ENCODE assay signal across 14 cellular contexts in genomic region chr10:101047961-101048892, GRCh38. TPM values are rescaled to one million over a fixed set of nuclear protein-coding genes. Genes with fewer than 3 reads are reported as not detected.
A peak's percentile ranks its signal among the peaks of the same experiment; 100 is the strongest.
DNase-seq lines count a peak whose midpoint lies in the region; ATAC-seq and TF ChIP-seq lines count a peak whose summit lies in the region.
"Had no signal": no experiment of that assay in that cellular context is flagged by ENCODE, and none has a peak within 500 bp of the region (broad histone marks: within the 10 kb centered on the region; RNA-seq: fewer than 3 reads in every experiment).

No MANE protein-coding gene starts in this region.

- peaks cover 40% of the 10 kb centered on the region for H3F3A ChIP-seq in neural progenitor cell (ENCODE audit: low read depth)

- no peak overlapping the region for H3K27ac ChIP-seq in endodermal cell (ENCODE audit: low read depth, low read length)
- no peak overlapping the region for H3K27ac ChIP-seq in neural progenitor cell
- H3K27ac ChIP-seq in coronary artery = no peak overlapping the region
- H3K27ac ChIP-seq in adrenal gland = no peak overlapping the region
- H3K27ac ChIP-seq: WERI-Rb-1 had no signal

- TF ChIP-seq CTCF in GM13977 (IDR thresholded peaks at IDR 0.05; ENCODE audit: extremely low read depth, insufficient read depth, missing control alignments) = no peak
- peak; percentile 69 for TF ChIP-seq CTCF in endodermal cell (conservative IDR thresholded peaks at IDR 0.05)
- peak; percentile 37 for TF ChIP-seq CTCF in neural progenitor cell (IDR thresholded peaks at IDR 0.05)
- TF ChIP-seq CTCF in coronary artery (IDR thresholded peaks at IDR 0.05) = no peak
- no peak for TF ChIP-seq CTCF in adrenal gland (IDR thresholded peaks at IDR 0.05)

- ATAC-seq in GM18502 (IDR thresholded peaks at IDR 0.05; ENCODE audit: poor library complexity, unreplicated experiment) = no peak

- H3K9me3 ChIP-seq in endodermal cell (ENCODE audit: control insufficient read depth, low read length) (no peaks in the 10 kb centered on the region), neural progenitor cell (ENCODE audit: low read depth) (no peaks in the 10 kb centered on the region), adrenal gland (replicated peaks in 1 of 3) (no peaks in the 10 kb centered on the region)

- H3K27me3 Mint-ChIP-seq in endodermal cell (ENCODE audit: insufficient read depth) (peaks cover 91% of the 10 kb centered on the region), neural progenitor cell (ENCODE audit: insufficient read depth, low read depth) (peaks cover 62% of the 10 kb centered on the region)

- H3K4me3 Mint-ChIP-seq in endodermal cell = peak overlapping the region; percentile 35
- no peak overlapping the region for H3K4me3 Mint-ChIP-seq in neural progenitor cell
- H3K4me3 Mint-ChIP-seq: neural crest cell had no signal

- no peaks in the 10 kb centered on the region for H3K4me1 ChIP-seq in endodermal cell (ENCODE audit: control insufficient read depth, insufficient read depth, low read length)
- H3K4me1 ChIP-seq in neural progenitor cell = peaks cover 26% of the 10 kb centered on the region
- H3K4me1 ChIP-seq in adrenal gland (replicated peaks in 1 of 2) = peaks cover 0 to 13% of the 10 kb centered on the region in 2 donors

- no peaks in the 10 kb centered on the region for H3K79me2 ChIP-seq in neural progenitor cell (ENCODE audit: low read depth)

- H3K27me3 ChIP-seq in endodermal cell (ENCODE audit: control insufficient read depth, insufficient read depth, low read length, poor library complexity, severe bottlenecking) = peaks cover 83% of the 10 kb centered on the region
- H3K27me3 ChIP-seq in neural progenitor cell = peaks cover 94% of the 10 kb centered on the region
- peaks cover 44% of the 10 kb centered on the region for H3K27me3 ChIP-seq in adrenal gland

- in situ Hi-C loops in GM13977 (cut with MboI; ENCODE audit: low pct_unique_long_range_greater_than_20kb, low sequenced_read_pairs, unreplicated experiment) = no loop called here

- peak; percentile 37 for DNase-seq in GM13977 (ENCODE audit: low spot score)
- DNase-seq in NCI-H2107 treated with DMSO at 0.1 percent for 48 hours (lab: John Stamatoyannopoulos, UW; ENCODE audit: unreplicated experiment) = peak; percentile 59
- DNase-seq in endodermal cell = peak; percentile 88
- peak; percentile 57 for DNase-seq in neural progenitor cell (ENCODE audit: low spot score)
- DNase-seq in stimulated activated CD4-positive, alpha-beta T cell treated with anti-CD3 and anti-CD28 coated beads, Interleukin-1b, Interleukin-23, amount 100 ng/mL, for 48 hours = no peak
- no peak for DNase-seq in coronary artery (ENCODE audit: low spot score)
- DNase-seq in adrenal gland = no peak
- DNase-seq: CD4-positive, alpha-beta memory T cell; IMR-90; NCI-H446 treated with DMSO at 0.1 percent for 48 hours; SHP77; WERI-Rb-1 had no signal

- H3K4me2 ChIP-seq in neural progenitor cell = peak overlapping the region; percentile 40

- H3K27ac Mint-ChIP-seq in endodermal cell = no peak overlapping the region
- no peak overlapping the region for H3K27ac Mint-ChIP-seq in neural progenitor cell
- H3K27ac Mint-ChIP-seq: CD4-positive, alpha-beta memory T cell had no signal

- H3K36me3 Mint-ChIP-seq in endodermal cell (ENCODE audit: low read depth) (no peaks in the 10 kb centered on the region), neural progenitor cell (no peaks in the 10 kb centered on the region)
- H3K36me3 Mint-ChIP-seq: CD4-positive, alpha-beta memory T cell had no signal

- H3K4me1 Mint-ChIP-seq in endodermal cell (peaks cover 29% of the 10 kb centered on the region), neural progenitor cell (peaks cover 40% of the 10 kb centered on the region)

- 12% methylated on average over 33 to 62 of the region's 62 CpGs for WGBS in endodermal cell (ENCODE audit: insufficient coverage in 1 of 2, insufficient read length in 1 of 2), 2 experiments
- 20 to 31% (median 24%) methylated on average over 17 to 62 of the region's 62 CpGs for WGBS in adrenal gland, 4 donors

- H3K9me3 Mint-ChIP-seq in endodermal cell (no peaks in the 10 kb centered on the region), neural progenitor cell (no peaks in the 10 kb centered on the region)
- H3K9me3 Mint-ChIP-seq: CD4-positive, alpha-beta memory T cell; neural crest cell had no signal

- no peaks in the 10 kb centered on the region for H3K36me3 ChIP-seq in endodermal cell (ENCODE audit: control insufficient read depth, insufficient read depth, low read length)
- H3K36me3 ChIP-seq in neural progenitor cell = no peaks in the 10 kb centered on the region
- no peaks in the 10 kb centered on the region for H3K36me3 ChIP-seq in adrenal gland (replicated peaks in 1 of 2)
- H3K36me3 ChIP-seq: WERI-Rb-1 had no signal

- intact Hi-C loops in adrenal gland (cut with DNase I) = no loop called here

- H4K20me1 ChIP-seq in neural progenitor cell (ENCODE audit: low read depth) = peaks cover 65% of the 10 kb centered on the region

- H3K4me3 ChIP-seq in endodermal cell (ENCODE audit: low read length) = no peak overlapping the region
- H3K4me3 ChIP-seq in neural progenitor cell = no peak overlapping the region
- H3K4me3 ChIP-seq in coronary artery = no peak overlapping the region
- no peak overlapping the region for H3K4me3 ChIP-seq in adrenal gland

- TF ChIP-seq POLR2A in adrenal gland (IDR thresholded peaks at IDR 0.05) = no peak

- no peak overlapping the region for H2AFZ ChIP-seq in neural progenitor cell (replicated peaks)

- H3K9ac ChIP-seq in endodermal cell (ENCODE audit: extremely low read depth, low read length, poor library complexity, severe bottlenecking) (no peak overlapping the region), neural progenitor cell (no peak overlapping the region)

RNA-seq across cellular contexts. Expression of gene KAZALD1, which starts 13.6 kb away (rescaled TPM):
- total RNA-seq in endodermal cell (10 to 100 TPM in 1 of 2 donors, 1 to 10 TPM in 1; 5.2 to 10.0 TPM), neural progenitor cell (ENCODE audit: low replicate concordance) (0.77 and 1.8 TPM in 2 replicates), adrenal gland (1 to 10 TPM; 1.3 to 5.4 (median 2.1) TPM)
- 3.3 TPM for polyA plus RNA-seq in endodermal cell (2013, experiment 1 of 2)
- polyA plus RNA-seq in endodermal cell (2013, experiment 2 of 2) = 3.4 TPM
- polyA plus RNA-seq in adrenal gland = 1 to 10 TPM in 2 of 3 donors, under 1 TPM in 1; 0.55 to 3.9 (median 2.9) TPM
- total RNA-seq: CD4-positive, alpha-beta memory T cell had no signal
- polyA plus RNA-seq: CD4-positive, alpha-beta memory T cell had no signal

RNA-seq across cellular contexts. Expression of gene SFXN3, which starts 17.2 kb away (rescaled TPM):
- 1 to 10 TPM; 1.8 to 2.1 TPM for total RNA-seq in endodermal cell
- 3.2 TPM for polyA plus RNA-seq in endodermal cell (2013, experiment 1 of 2)
- polyA plus RNA-seq in endodermal cell (2013, experiment 2 of 2) = 4.1 TPM
- total RNA-seq in neural progenitor cell (ENCODE audit: low replicate concordance) = 0.09 TPM in 1 of 2 replicates, not detected in the other
- 10 to 100 TPM; 20.4 to 54.0 (median 36.3) TPM for total RNA-seq in adrenal gland
- polyA plus RNA-seq in adrenal gland = 10 to 100 TPM; 24.1 to 32.8 (median 25.7) TPM

RNA-seq across cellular contexts. Expression of gene PDZD7, which starts 17.3 kb away (rescaled TPM):
- total RNA-seq in endodermal cell (1 to 10 TPM in 1 of 2 donors, under 1 TPM in 1; 0.49 to 1.1 TPM), neural progenitor cell (ENCODE audit: low replicate concordance) (0.25 TPM in 1 of 2 replicates, not detected in the other), adrenal gland (1 to 10 TPM in 2 of 8 donors, under 1 TPM in 5, not detected in 1; 0.13 to 1.9 (median 0.60) TPM)
- 0.53 TPM for polyA plus RNA-seq in endodermal cell (2013, experiment 1 of 2)
- 0.50 TPM for polyA plus RNA-seq in endodermal cell (2013, experiment 2 of 2)
- 1 to 10 TPM in 2 of 3 donors, under 1 TPM in 1; 0.18 to 3.5 (median 1.0) TPM for polyA plus RNA-seq in adrenal gland

RNA-seq across cellular contexts. Expression of gene LZTS2, which starts 48.6 kb away (rescaled TPM):
- total RNA-seq in endodermal cell = 10 to 100 TPM; 76.8 to 85.9 TPM
- polyA plus RNA-seq in endodermal cell (2013, experiment 1 of 2) = 81.0 TPM
- polyA plus RNA-seq in endodermal cell (2013, experiment 2 of 2) = 75.3 TPM
- 34.7 and 111 TPM in 2 replicates for total RNA-seq in neural progenitor cell (ENCODE audit: low replicate concordance)
- 100 to 1,000 TPM in 4 of 8 donors, 10 to 100 TPM in 4; 45.6 to 161 (median 101) TPM for total RNA-seq in adrenal gland
- 100 to 1,000 TPM in 2 of 3 donors, 10 to 100 TPM in 1; 12.2 to 232 (median 126) TPM for polyA plus RNA-seq in adrenal gland

Comparison
In these comparisons a context has a peak if more than half of its experiments do, and no peak if none do; other contexts are left out.
1. DNase-seq: peak in GM13977 (single experiment), NCI-H2107 treated with DMSO at 0.1 percent for 48 hours (single experiment), endodermal cell (single experiment) and neural progenitor cell (single experiment); none in stimulated activated CD4-positive, alpha-beta T cell treated with anti-CD3 and anti-CD28 coated beads, Interleukin-1b, Interleukin-23, amount 100 ng/mL, for 48 hours (single experiment), coronary artery (single experiment) and adrenal gland (0 of 7).
2. CTCF ChIP-seq: peak in endodermal cell (single experiment) and neural progenitor cell (single experiment); none in GM13977 (single experiment), coronary artery (single experiment) and adrenal gland (0 of 6).
3. RNA of gene SFXN3, which starts 17.2 kb away (total RNA-seq): 20.4 to 54.0 TPM in adrenal gland; 1.8 to 2.1 TPM in endodermal cell and 0.09 TPM in neural progenitor cell; every median in the first group is over 4 times any median in the second.